8 cellular contexts compared by ENCODE assay signal in genomic region chr17:38605852-38606645, GRCh38. TPM values are rescaled to one million over a fixed set of nuclear protein-coding genes. Genes with fewer than 3 reads are reported as not detected.
DNase-seq lines count a peak whose midpoint lies in the region; ATAC-seq and TF ChIP-seq lines count a peak whose summit lies in the region.

SRCIN1 (minus strand) TSS chr17:38605952; CDS start chr17:38605705, 247 bp downstream.

- H3K9me3 ChIP-seq in CD8-positive, alpha-beta memory T cell (ENCODE audit: low read length), result no peaks in the 10 kb centered on the region
- H3K9me3 ChIP-seq in HUES64 (ENCODE audit: insufficient read depth, low read depth, low read length) (no peaks in the 10 kb centered on the region), RWPE2 (ENCODE audit: severe bottlenecking) (no peaks in the 10 kb centered on the region), right atrium auricular region (no peaks in the 10 kb centered on the region), sigmoid colon (no peaks in the 10 kb centered on the region)

- H3K27me3 ChIP-seq in CD8-positive, alpha-beta memory T cell (ENCODE audit: insufficient read depth, low read length, poor library complexity, severe bottlenecking), result peaks cover 45% of the 10 kb centered on the region
- peaks cover 45% of the 10 kb centered on the region for H3K27me3 ChIP-seq in HUES64 (ENCODE audit: insufficient read depth, low read length)
- peaks cover 17% of the 10 kb centered on the region for H3K27me3 ChIP-seq in RWPE2 (ENCODE audit: insufficient read depth, poor library complexity, severe bottlenecking)
- peaks cover 0 to 12% of the 10 kb centered on the region in 2 donors for H3K27me3 ChIP-seq in right atrium auricular region
- peaks cover 0 to 53% (median 40%) of the 10 kb centered on the region in 3 donors for H3K27me3 ChIP-seq in sigmoid colon

- H3K27ac ChIP-seq in CD8-positive, alpha-beta memory T cell (ENCODE audit: low read depth, low read length), result no peak within 1 kb of the TSS
- H3K27ac ChIP-seq in HUES64 (ENCODE audit: low read depth, low read length), result peak within 1 kb of the TSS; percentile 90
- H3K27ac ChIP-seq in RWPE2 (ENCODE audit: poor library complexity, severe bottlenecking), result no peak within 1 kb of the TSS
- peak within 1 kb of the TSS; percentile 34 to 60 for H3K27ac ChIP-seq in right atrium auricular region
- peak within 1 kb of the TSS in 3 of 4 donors; percentile 51 to 63 (median 54) for H3K27ac ChIP-seq in sigmoid colon

- DNase-seq in CD8-positive, alpha-beta memory T cell, result peak; percentile 22 to 63 (median 24)
- peak; percentile 68 for DNase-seq in RWPE2 (ENCODE audit: low spot score)
- DNase-seq in activated naive CD8-positive, alpha-beta T cell treated with anti-CD3 and anti-CD28 coated beads, Interleukin-2, amount 10 ng/mL, durations not matched to agents 7 days and 5 days, result peak; percentile 77
- DNase-seq in right atrium auricular region (ENCODE audit: low spot score), result no peak
- peak; percentile 73 for DNase-seq in sigmoid colon

- peak within 1 kb of the TSS; percentile 50 for H3K4me3 ChIP-seq in CD8-positive, alpha-beta memory T cell (ENCODE audit: low read length)
- H3K4me3 ChIP-seq in HUES64 (ENCODE audit: low read length) (peak within 1 kb of the TSS; percentile 60), RWPE2 (ENCODE audit: severe bottlenecking) (peak within 1 kb of the TSS; percentile 49), right atrium auricular region (peak within 1 kb of the TSS; percentile 51 to 62), sigmoid colon (peak within 1 kb of the TSS; percentile 40 to 63 (median 58))

- no peak for TF ChIP-seq EP300 in sigmoid colon (IDR thresholded peaks at IDR 0.05)

- H3K4me1 Mint-ChIP-seq in CD8-positive, alpha-beta memory T cell, result peaks cover 8 to 36% (median 12%) of the 10 kb centered on the region in 3 donors
- H3K4me1 Mint-ChIP-seq in activated naive CD8-positive, alpha-beta T cell treated with anti-CD3 and anti-CD28 coated beads, Interleukin-2, amount 10 ng/mL, durations not matched to agents 7 days and 5 days, result peaks cover 15% of the 10 kb centered on the region

- intact Hi-C loops in sigmoid colon (cut with DNase I), result loop anchor here (5.0 to 10.0 kb wide), 2 partner anchors 61 to 251 kb away; partner anchors contain the start of gene SOCS7

- H3K36me3 Mint-ChIP-seq in CD8-positive, alpha-beta memory T cell, result no peaks in the 10 kb centered on the region
- no peaks in the 10 kb centered on the region for H3K36me3 Mint-ChIP-seq in activated naive CD8-positive, alpha-beta T cell treated with anti-CD3 and anti-CD28 coated beads, Interleukin-2, amount 10 ng/mL, durations not matched to agents 7 days and 5 days

- CTCF ChIA-PET in CD8-positive, alpha-beta memory T cell (lab: Charles Lee), result interaction anchor here (1.2 to 1.9 kb wide), 3 partner anchors 8 to 48 kb away, joined by 3 to 9 read pairs (median 4); no protein-coding TSS in a partner anchor

- no peaks in the 10 kb centered on the region for H3K36me3 ChIP-seq in CD8-positive, alpha-beta memory T cell (ENCODE audit: insufficient read depth, low read length)
- no peaks in the 10 kb centered on the region for H3K36me3 ChIP-seq in HUES64 (ENCODE audit: insufficient read depth, low read length)
- H3K36me3 ChIP-seq in RWPE2 (ENCODE audit: low read depth), result no peaks in the 10 kb centered on the region
- no peaks in the 10 kb centered on the region for H3K36me3 ChIP-seq in right atrium auricular region
- H3K36me3 ChIP-seq in sigmoid colon, result no peaks in the 10 kb centered on the region

- TF ChIP-seq CTCF in RWPE2 (IDR thresholded peaks at IDR 0.05; ENCODE audit: poor library complexity, severe bottlenecking), result peak; percentile 84
- TF ChIP-seq CTCF in right atrium auricular region (IDR thresholded peaks at IDR 0.05), result peak; percentile 74 to 79
- peak; percentile 56 to 79 (median 60) for TF ChIP-seq CTCF in sigmoid colon (IDR thresholded peaks at IDR 0.05)

- under 1% methylated on average over 103 of the region's 104 CpGs for WGBS in HUES64
- WGBS in sigmoid colon, 2 donors, result 1% methylated on average over 104 of the region's 104 CpGs

- POLR2A ChIA-PET in CD8-positive, alpha-beta memory T cell (lab: Charles Lee), result interaction anchor here (0.6 kb wide), 1 partner anchor 612 kb away, joined by 3 read pairs; no protein-coding TSS in a partner anchor
- POLR2A ChIA-PET in activated naive CD8-positive, alpha-beta T cell treated with anti-CD3 and anti-CD28 coated beads, Interleukin-2, amount 10 ng/mL, durations not matched to agents 7 days and 5 days (lab: Charles Lee), result interaction anchor here (1.8 kb wide), 1 partner anchor 48 kb away, joined by 7 read pairs; no protein-coding TSS in a partner anchor

- peak within 1 kb of the TSS; percentile 64 to 87 (median 67) for H3K4me3 Mint-ChIP-seq in CD8-positive, alpha-beta memory T cell
- peak within 1 kb of the TSS; percentile 75 for H3K4me3 Mint-ChIP-seq in activated naive CD8-positive, alpha-beta T cell treated with anti-CD3 and anti-CD28 coated beads, Interleukin-2, amount 10 ng/mL, durations not matched to agents 7 days and 5 days

- no peak for TF ChIP-seq POLR2A in sigmoid colon (IDR thresholded peaks at IDR 0.05)

- no peaks in the 10 kb centered on the region for H3K9me3 Mint-ChIP-seq in CD8-positive, alpha-beta memory T cell
- no peaks in the 10 kb centered on the region for H3K9me3 Mint-ChIP-seq in activated naive CD8-positive, alpha-beta T cell treated with anti-CD3 and anti-CD28 coated beads, Interleukin-2, amount 10 ng/mL, durations not matched to agents 7 days and 5 days

- peak within 1 kb of the TSS; percentile 62 for H3K9ac ChIP-seq in HUES64 (ENCODE audit: low read depth, low read length)

- peaks cover 47 to 61% of the 10 kb centered on the region in 2 donors for H3K27me3 Mint-ChIP-seq in CD8-positive, alpha-beta memory T cell
- H3K27me3 Mint-ChIP-seq in activated naive CD8-positive, alpha-beta T cell treated with anti-CD3 and anti-CD28 coated beads, Interleukin-2, amount 10 ng/mL, durations not matched to agents 7 days and 5 days, result peaks cover 75% of the 10 kb centered on the region

- H3K4me1 ChIP-seq in CD8-positive, alpha-beta memory T cell (ENCODE audit: insufficient read depth, low read length), result peaks cover 9% of the 10 kb centered on the region
- H3K4me1 ChIP-seq in HUES64 (ENCODE audit: insufficient read depth, low read length), result peaks cover 48% of the 10 kb centered on the region
- H3K4me1 ChIP-seq in RWPE2 (ENCODE audit: insufficient read depth, poor library complexity, severe bottlenecking), result peaks cover 4% of the 10 kb centered on the region
- peaks cover 0 to 36% of the 10 kb centered on the region in 2 donors for H3K4me1 ChIP-seq in right atrium auricular region
- peaks cover 0 to 53% (median 42%) of the 10 kb centered on the region in 4 donors for H3K4me1 ChIP-seq in sigmoid colon

- no peak within 1 kb of the TSS for H3K27ac Mint-ChIP-seq in CD8-positive, alpha-beta memory T cell
- H3K27ac Mint-ChIP-seq in activated naive CD8-positive, alpha-beta T cell treated with anti-CD3 and anti-CD28 coated beads, Interleukin-2, amount 10 ng/mL, durations not matched to agents 7 days and 5 days, result no peak within 1 kb of the TSS

- ATAC-seq in RWPE2 (ENCODE audit: low read depth) (peak; percentile 37), GM19452 (IDR thresholded peaks at IDR 0.05; ENCODE audit: unreplicated experiment) (no peak), GM18858 (IDR thresholded peaks at IDR 0.05; ENCODE audit: unreplicated experiment) (no peak)
- ATAC-seq in activated naive CD8-positive, alpha-beta T cell treated with anti-CD3 and anti-CD28 coated beads, Interleukin-2, amount 10 ng/mL, durations not matched to agents 7 days and 5 days (ENCODE audit: low read depth), result peak; percentile 43

RNA-seq across cellular contexts. Expression of gene SRCIN1, which starts in this region (rescaled TPM):
- under 1 TPM; 0.04 to 0.50 TPM for total RNA-seq in CD8-positive, alpha-beta memory T cell
- not detected for polyA plus RNA-seq in CD8-positive, alpha-beta memory T cell
- 3.4 TPM for polyA plus RNA-seq in HUES64 (2013, experiment 1 of 2)
- polyA plus RNA-seq in HUES64 (2013, experiment 2 of 2), result 5.0 TPM
- total RNA-seq in activated naive CD8-positive, alpha-beta T cell treated with anti-CD3 and anti-CD28 coated beads, Interleukin-2, amount 10 ng/mL, durations not matched to agents 7 days and 5 days, result under 1 TPM in 1 of 2 experiments, not detected in 1; 0.11 TPM
- 1 to 10 TPM in 1 of 2 donors, under 1 TPM in 1; 0.52 to 1.1 TPM for total RNA-seq in right atrium auricular region
- total RNA-seq in sigmoid colon, result 1 to 10 TPM in 3 of 4 donors, under 1 TPM in 1; 0.81 to 9.4 (median 1.7) TPM
- 1 to 10 TPM in 2 of 3 donors, not detected in 1; 1.1 to 1.2 TPM for polyA plus RNA-seq in sigmoid colon

Comparison
In these comparisons a context has a peak if more than half of its experiments do, and no peak if none do; other contexts are left out.
1. Peak in DNase-seq and H3K4me3 ChIP-seq in CD8-positive, alpha-beta memory T cell; RNA of the gene not detected or under 1 TPM.
2. Peak in DNase-seq and ATAC-seq in activated naive CD8-positive, alpha-beta T cell treated with anti-CD3 and anti-CD28 coated beads, Interleukin-2, amount 10 ng/mL, durations not matched to agents 7 days and 5 days; RNA of the gene not detected or under 1 TPM.
3. H3K27ac ChIP-seq: peak in HUES64 (single experiment), right atrium auricular region (2 of 2) and sigmoid colon (3 of 4); none in CD8-positive, alpha-beta memory T cell (single experiment) and RWPE2 (single experiment).
4. Peak in every context shown above with its lines, with median percentiles within 50 percentile points of each other: H3K4me3 ChIP-seq and CTCF ChIP-seq.